Comparison of ENCODE assay signal across 29 cellular contexts in genomic region chr6:26611599-26611998, GRCh38.
"Had no signal": no experiment of that assay in that cellular context is flagged by ENCODE, and none has a peak within 500 bp of the region (broad histone marks: within the 10 kb centered on the region; RNA-seq: fewer than 3 reads in every experiment).

No MANE protein-coding gene starts in this region.

- H3K4me1 ChIP-seq: adrenal gland, foreskin keratinocyte had no signal

- H3K36me3 ChIP-seq: adrenal gland, esophagus muscularis mucosa, gastrocnemius medialis had no signal

- H3K4me3 ChIP-seq: adrenal gland, body of pancreas, esophagus muscularis mucosa, gastrocnemius medialis had no signal

- DNase-seq: activated CD4-positive, alpha-beta memory T cell treated with anti-CD3 and anti-CD28 coated beads for 36 hours; activated CD4-positive, alpha-beta T cell treated with anti-CD3 and anti-CD28 coated beads for 36 hours; activated CD4-positive, CD25-positive, alpha-beta regulatory T cell; activated CD4-positive, CD25-positive, alpha-beta regulatory T cell treated with anti-CD3 and anti-CD28 coated beads, Interleukin-2, amount 50 U/mL, for 72 hours; activated CD8-positive, alpha-beta memory T cell treated with anti-CD3 and anti-CD28 coated beads, Interleukin-2, amount 10 ng/mL, durations not matched to agents 7 days and 5 days; activated CD8-positive, alpha-beta memory T cell treated with anti-CD3 and anti-CD28 coated beads, Interleukin-2, amount 50 U/mL, for 4 hours; activated CD8-positive, alpha-beta T cell treated with anti-CD3 and anti-CD28 coated beads, Interleukin-2, amount 10 ng/mL, durations not matched to agents 7 days and 5 days; activated effector memory CD4-positive, alpha-beta T cell treated with anti-CD3 and anti-CD28 coated beads, Interleukin-2, amount 50 U/mL, for 16 hours; activated naive CD4-positive, alpha-beta T cell treated with anti-CD3 and anti-CD28 coated beads for 36 hours; activated naive CD8-positive, alpha-beta T cell treated with anti-CD3 and anti-CD28 coated beads for 36 hours; activated naive CD8-positive, alpha-beta T cell treated with anti-CD3 and anti-CD28 coated beads, Interleukin-2, amount 50 U/mL, for 24 hours; activated T-cell treated with anti-CD3 and anti-CD28 coated beads, Interleukin-2, amount 50 U/mL, for 1 hour; activated T-cell treated with anti-CD3 and anti-CD28 coated beads, Interleukin-2, amount 50 U/mL, for 48 hours; adrenal gland; amygdala; aorta; body of pancreas; caudate nucleus; cortex of kidney; dermis blood vessel endothelial cell; effector CD4-positive, alpha-beta T cell; effector memory CD8-positive, alpha-beta T cell; erythroblast; foreskin keratinocyte; gastrocnemius medialis; glutamatergic neuron; T-helper 2 cell had no signal

- H3K27ac ChIP-seq: adrenal gland, body of pancreas, esophagus muscularis mucosa, foreskin keratinocyte, gastrocnemius medialis had no signal

- H3K9me3 ChIP-seq: adrenal gland, body of pancreas, esophagus muscularis mucosa, gastrocnemius medialis had no signal

- FAIRE-seq: colon had no signal

- ATAC-seq: activated CD4-positive, alpha-beta T cell treated with anti-CD3 and anti-CD28 coated beads for 36 hours; activated CD8-positive, alpha-beta memory T cell treated with anti-CD3 and anti-CD28 coated beads, Interleukin-2, amount 10 ng/mL, durations not matched to agents 7 days and 5 days; activated CD8-positive, alpha-beta T cell treated with anti-CD3 and anti-CD28 coated beads, Interleukin-2, amount 10 ng/mL, durations not matched to agents 7 days and 5 days; activated naive CD8-positive, alpha-beta T cell treated with anti-CD3 and anti-CD28 coated beads, Interleukin-2, amount 50 U/mL, for 24 hours; body of pancreas; effector memory CD8-positive, alpha-beta T cell; foreskin keratinocyte; gastrocnemius medialis had no signal
